In genomic region chr3:66858656-66859381, GRCh38 we compare ENCODE assay signal across 21 cellular contexts.
A peak's percentile ranks its signal among the peaks of the same experiment; 100 is the strongest.
DNase-seq lines count a peak whose midpoint lies in the region; ATAC-seq, FAIRE-seq and TF ChIP-seq lines count a peak whose summit lies in the region.
"Had no signal": no experiment of that assay in that cellular context is flagged by ENCODE, and none has a peak within 500 bp of the region (broad histone marks: within the 10 kb centered on the region; RNA-seq: fewer than 3 reads in every experiment).

No MANE protein-coding gene starts in this region.

- TF ChIP-seq POLR2A in testis (IDR thresholded peaks at IDR 0.05) (no peak), GM18505 (IDR thresholded peaks at IDR 0.05; ENCODE audit: borderline replicate concordance, extremely low read depth, insufficient read depth, insufficient read length) (no peak)

- H3K27me3 ChIP-seq in SK-N-SH (ENCODE audit: insufficient read depth) (no peaks in the 10 kb centered on the region), OCI-LY1 (ENCODE audit: insufficient read depth, low read length) (no peaks in the 10 kb centered on the region), testis (no peaks in the 10 kb centered on the region)
- H3K27me3 ChIP-seq: cardiac muscle cell had no signal

- no peak for TF ChIP-seq RAD21 in SK-N-SH (IDR thresholded peaks at IDR 0.05; ENCODE audit: low read length)

- no peaks in the 10 kb centered on the region for H3K79me2 ChIP-seq in SK-N-SH (ENCODE audit: insufficient read depth)
- H3K79me2 ChIP-seq in OCI-LY1 (ENCODE audit: insufficient read depth, low read length): no peaks in the 10 kb centered on the region

- H3K4me3 ChIP-seq in SK-N-SH (ENCODE audit: low read depth in 2 of 2, low read length in 1 of 2) (no peak overlapping the region), OCI-LY1 (ENCODE audit: low read depth, low read length, poor library complexity, severe bottlenecking) (no peak overlapping the region), fibroblast of pulmonary artery (replicated peaks; ENCODE audit: low read depth, low read length) (no peak overlapping the region), testis (no peak overlapping the region)
- H3K4me3 ChIP-seq: cardiac muscle cell, lung had no signal

- no peak for ATAC-seq in SK-N-SH treated with all-trans-retinoic acid at 6 μM for 48 hours
- no peak for ATAC-seq in GM18505 (IDR thresholded peaks at IDR 0.05; ENCODE audit: unreplicated experiment)

- H2AFZ ChIP-seq in SK-N-SH (ENCODE audit: low read depth) (no peak overlapping the region), OCI-LY1 (ENCODE audit: low read length) (no peak overlapping the region)

- WGBS in SK-N-SH (ENCODE audit: low lambda C conversion rate): 68% methylated on average over 12 of the region's 15 CpGs
- 48 to 61% methylated on average over 13 to 15 of the region's 15 CpGs for WGBS in testis, 2 donors

- H3K9me2 ChIP-seq in SK-N-SH (no peaks in the 10 kb centered on the region), OCI-LY1 (ENCODE audit: low read depth, low read length) (no peaks in the 10 kb centered on the region)

- no peak; the same call in 1 of the 2 replicates for TF ChIP-seq CTCF in SK-N-SH (IDR thresholded peaks at IDR 0.05)
- TF ChIP-seq CTCF in OCI-LY1 (IDR thresholded peaks at IDR 0.05; ENCODE audit: low read length): peak; percentile 46
- peak; percentile 8 for TF ChIP-seq CTCF in fibroblast of pulmonary artery (IDR thresholded peaks at IDR 0.05; ENCODE audit: low read length, missing control alignments)
- no peak for TF ChIP-seq CTCF in testis (IDR thresholded peaks at IDR 0.05)

- CTCF ChIA-PET in SK-N-SH (lab: Yijun Ruan, JAX): interaction anchor here (0.9 to 1.1 kb wide), 3 partner anchors 8 to 43 kb away, joined by 3 read pairs; no protein-coding TSS in a partner anchor

- H3K27ac ChIP-seq in SK-N-SH (ENCODE audit: low read depth in 2 of 2, low read length in 1 of 2) (no peak overlapping the region), OCI-LY1 (ENCODE audit: low read depth, low read length, poor library complexity, severe bottlenecking) (no peak overlapping the region), testis (no peak overlapping the region)
- H3K27ac ChIP-seq: cardiac muscle cell, neutrophil, VCaP had no signal

- no peak overlapping the region for H3K4me2 ChIP-seq in SK-N-SH
- H3K4me2 ChIP-seq in OCI-LY1 (ENCODE audit: low read length): no peak overlapping the region

- H4K20me1 ChIP-seq in SK-N-SH (ENCODE audit: insufficient read depth) (no peaks in the 10 kb centered on the region), OCI-LY1 (ENCODE audit: insufficient read depth, low read length) (no peaks in the 10 kb centered on the region)

- H3K9ac ChIP-seq in SK-N-SH: no peak overlapping the region
- no peak overlapping the region for H3K9ac ChIP-seq in OCI-LY1 (ENCODE audit: low read length)

- POLR2A ChIA-PET in SK-N-SH (lab: Yijun Ruan, JAX): no interaction called here

- H3F3A ChIP-seq in SK-N-SH (replicated peaks; ENCODE audit: insufficient read depth): no peaks in the 10 kb centered on the region
- H3F3A ChIP-seq in OCI-LY1 (ENCODE audit: insufficient read depth, low read length): no peaks in the 10 kb centered on the region

- FAIRE-seq in urothelium cell line (lab: Jason Lieb, UNC): no peak
- FAIRE-seq: endometrium had no signal

- H3K9me3 ChIP-seq in SK-N-SH (no peaks in the 10 kb centered on the region), OCI-LY1 (ENCODE audit: low read length) (no peaks in the 10 kb centered on the region), testis (no peaks in the 10 kb centered on the region)
- H3K9me3 ChIP-seq: neutrophil had no signal

- peak; percentile 16 for DNase-seq in SK-N-SH
- DNase-seq in fibroblast of pulmonary artery (ENCODE audit: low read depth): no peak
- DNase-seq in testis: peak; percentile 18
- no peak for DNase-seq in SHP77 (lab: John Stamatoyannopoulos, UW)
- DNase-seq in urothelium cell line (ENCODE audit: low spot score): no peak
- DNase-seq: 8988T; activated CD8-positive, alpha-beta memory T cell treated with anti-CD3 and anti-CD28 coated beads, Interleukin-2, amount 50 U/mL, for 4 hours; activated naive CD4-positive, alpha-beta T cell treated with anti-CD3 and anti-CD28 coated beads, Interleukin-2, amount 50 U/mL, for 16 hours; head of caudate nucleus; KG1; NCI-H1436 treated with DMSO at 0.1 percent for 48 hours; NCI-H69; Right ventricle myocardium superior had no signal

- TF ChIP-seq EP300 in SK-N-SH (IDR thresholded peaks at IDR 0.05; ENCODE audit: borderline replicate concordance in 1 of 2, low read depth in 1 of 2, low read length in 1 of 2): no peak

- no peaks in the 10 kb centered on the region for H3K36me3 ChIP-seq in SK-N-SH (replicated peaks in 1 of 2; ENCODE audit: control insufficient read depth in 1 of 2, insufficient read depth in 2 of 2, low read length in 1 of 2)
- H3K36me3 ChIP-seq in OCI-LY1 (ENCODE audit: insufficient read depth, low read length): no peaks in the 10 kb centered on the region
- no peaks in the 10 kb centered on the region for H3K36me3 ChIP-seq in testis (ENCODE audit: low read depth, missing control alignments)
- H3K36me3 ChIP-seq: cardiac muscle cell, neutrophil had no signal

- H3K4me1 ChIP-seq in SK-N-SH (ENCODE audit: control insufficient read depth in 1 of 2, insufficient read depth in 2 of 2, low read depth in 1 of 2, low read length in 1 of 2): no peaks in the 10 kb centered on the region
- H3K4me1 ChIP-seq in OCI-LY1 (ENCODE audit: insufficient read depth, low read length, severe bottlenecking): no peaks in the 10 kb centered on the region
- H3K4me1 ChIP-seq in testis: no peaks in the 10 kb centered on the region

- intact Hi-C loops in testis (cut with DNase I; ENCODE audit: low total_unique reads): no loop called here

TF ChIP-seq in SK-N-SH, 30 proteins besides CTCF, POLR2A, EP300 and RAD21:
- TF ChIP-seq MXI1 (IDR thresholded peaks at IDR 0.05; ENCODE audit: low read depth, low read length) (no peak), TCF12 (IDR thresholded peaks at IDR 0.05) (no peak), JUND (IDR thresholded peaks at IDR 0.05) (no peak), SIN3A (IDR thresholded peaks at IDR 0.05; ENCODE audit: borderline replicate concordance, low read depth, low read length) (no peak)

TF ChIP-seq in SK-N-SH treated with all-trans-retinoic acid at 6 μM for 48 hours, 23 proteins besides CTCF, POLR2A, EP300 and RAD21:
- TF ChIP-seq SNAI2 (CRISPR knock-in tag; IDR thresholded peaks at IDR 0.05): no peak
- TF ChIP-seq ZNF8 (CRISPR knock-in tag; IDR thresholded peaks at IDR 0.05): no peak

Comparison
In these comparisons a context has a peak if more than half of its experiments do, and no peak if none do; other contexts are left out.
1. DNase-seq: peak in SK-N-SH (single experiment) and testis (single experiment); none in fibroblast of pulmonary artery (single experiment), SHP77 (0 of 2) and urothelium cell line (single experiment).
2. CTCF ChIP-seq: peak in OCI-LY1 (single experiment) and fibroblast of pulmonary artery (single experiment); none in SK-N-SH (single experiment) and testis (0 of 3).